ENCODE assay signal across 23 cellular contexts in genomic region chr7:47739901-47740300, GRCh38.
"Had no signal": no experiment of that assay in that cellular context is flagged by ENCODE, and none has a peak within 500 bp of the region (broad histone marks: within the 10 kb centered on the region; RNA-seq: fewer than 3 reads in every experiment).

No MANE protein-coding gene starts in this region.

- DNase-seq: activated CD4-positive, alpha-beta memory T cell treated with anti-CD3 and anti-CD28 coated beads for 36 hours; activated CD4-positive, alpha-beta T cell treated with anti-CD3 and anti-CD28 coated beads, Interleukin-2, amount 10 ng/mL, durations not matched to agents 7 days and 5 days; activated CD4-positive, CD25-positive, alpha-beta regulatory T cell; activated CD8-positive, alpha-beta memory T cell treated with anti-CD3 and anti-CD28 coated beads for 24 hours; activated effector memory CD4-positive, alpha-beta T cell treated with anti-CD3 and anti-CD28 coated beads, Interleukin-2, amount 50 U/mL, for 16 hours; activated naive CD4-positive, alpha-beta T cell treated with anti-CD3 and anti-CD28 coated beads, Interleukin-2, amount 50 U/mL, for 16 hours; activated naive CD8-positive, alpha-beta T cell treated with anti-CD3 and anti-CD28 coated beads, Interleukin-2, amount 10 ng/mL, durations not matched to agents 7 days and 5 days; activated T-cell treated with anti-CD3 and anti-CD28 coated beads, Interleukin-2, amount 50 U/mL, for 4 hours; anterior cingulate cortex; Kasumi-1; KBM-7; NCI-H1105 treated with DMSO at 0.1 percent for 48 hours; NCI-H1436 treated with DMSO at 0.1 percent for 48 hours; NCI-H187; NCI-H2081; NCI-H2171; NCI-H2227 treated with DMSO at 0.1 percent for 48 hours; NCI-H526 treated with DMSO at 0.1 percent for 48 hours; PC-3; T-helper 1 cell had no signal

- H3K36me3 ChIP-seq: adrenal gland had no signal

- H3K4me1 Mint-ChIP-seq: activated CD4-positive, alpha-beta T cell treated with anti-CD3 and anti-CD28 coated beads, Interleukin-2, amount 10 ng/mL, durations not matched to agents 7 days and 5 days; activated naive CD8-positive, alpha-beta T cell treated with anti-CD3 and anti-CD28 coated beads, Interleukin-2, amount 10 ng/mL, durations not matched to agents 7 days and 5 days had no signal

- H3K4me3 ChIP-seq: adrenal gland, SK-N-MC had no signal

- ATAC-seq: activated T-cell treated with anti-CD3 and anti-CD28 coated beads, Interleukin-2, amount 50 U/mL, for 4 hours; PC-3 had no signal

- H3K27me3 ChIP-seq: adrenal gland had no signal

- H3K4me3 Mint-ChIP-seq: activated CD4-positive, alpha-beta memory T cell treated with anti-CD3 and anti-CD28 coated beads for 36 hours; activated CD4-positive, alpha-beta T cell treated with anti-CD3 and anti-CD28 coated beads, Interleukin-2, amount 10 ng/mL, durations not matched to agents 7 days and 5 days; activated naive CD8-positive, alpha-beta T cell treated with anti-CD3 and anti-CD28 coated beads, Interleukin-2, amount 10 ng/mL, durations not matched to agents 7 days and 5 days; activated T-cell treated with anti-CD3 and anti-CD28 coated beads, Interleukin-2, amount 50 U/mL, for 4 hours had no signal

- H3K36me3 Mint-ChIP-seq: activated CD4-positive, alpha-beta memory T cell treated with anti-CD3 and anti-CD28 coated beads for 36 hours; activated naive CD8-positive, alpha-beta T cell treated with anti-CD3 and anti-CD28 coated beads, Interleukin-2, amount 10 ng/mL, durations not matched to agents 7 days and 5 days had no signal

- H3K9me3 ChIP-seq: adrenal gland had no signal

- H3K27ac Mint-ChIP-seq: activated CD4-positive, alpha-beta memory T cell treated with anti-CD3 and anti-CD28 coated beads for 36 hours; activated CD4-positive, alpha-beta T cell treated with anti-CD3 and anti-CD28 coated beads, Interleukin-2, amount 10 ng/mL, durations not matched to agents 7 days and 5 days; activated naive CD8-positive, alpha-beta T cell treated with anti-CD3 and anti-CD28 coated beads, Interleukin-2, amount 10 ng/mL, durations not matched to agents 7 days and 5 days had no signal

- H3K4me1 ChIP-seq: adrenal gland had no signal

- H3K9me3 Mint-ChIP-seq: activated CD4-positive, alpha-beta memory T cell treated with anti-CD3 and anti-CD28 coated beads for 36 hours; activated CD4-positive, alpha-beta T cell treated with anti-CD3 and anti-CD28 coated beads, Interleukin-2, amount 10 ng/mL, durations not matched to agents 7 days and 5 days; activated naive CD8-positive, alpha-beta T cell treated with anti-CD3 and anti-CD28 coated beads, Interleukin-2, amount 10 ng/mL, durations not matched to agents 7 days and 5 days; activated T-cell treated with anti-CD3 and anti-CD28 coated beads, Interleukin-2, amount 50 U/mL, for 4 hours had no signal

- H3K27ac ChIP-seq: adrenal gland, SK-N-MC, VCaP had no signal
